In genomic region chr11:27718853-27719574, GRCh38 we compare ENCODE assay signal across 8 cellular contexts. TPM values are rescaled to one million over a fixed set of nuclear protein-coding genes. Genes with fewer than 3 reads are reported as not detected.
DNase-seq lines count a peak whose midpoint lies in the region; ATAC-seq and TF ChIP-seq lines count a peak whose summit lies in the region.

No MANE protein-coding gene starts in this region.

- H3K36me3 ChIP-seq in mucosa of rectum (ENCODE audit: control insufficient read depth in 2 of 2, insufficient read depth in 2 of 2, low read length in 2 of 2), result no peaks in the 10 kb centered on the region
- H3K36me3 ChIP-seq in naive thymus-derived CD4-positive, alpha-beta T cell (ENCODE audit: control insufficient read depth in 2 of 3, insufficient read depth in 3 of 3, low read length in 3 of 3), result no peaks in the 10 kb centered on the region

- H3K9me3 Mint-ChIP-seq in naive thymus-derived CD4-positive, alpha-beta T cell, result peaks cover 0 to 27% (median 16%) of the 10 kb centered on the region in 11 donors

- ATAC-seq in naive thymus-derived CD4-positive, alpha-beta T cell, result no peak

- POLR2A ChIA-PET in naive thymus-derived CD4-positive, alpha-beta T cell (lab: Charles Lee), result no interaction called here

- H3K4me3 ChIP-seq in dorsolateral prefrontal cortex (peak overlapping the region; percentile 20 to 73 (median 57)), mucosa of rectum (ENCODE audit: low read length in 2 of 2) (peak overlapping the region; percentile 4 to 56)
- no peak overlapping the region for H3K4me3 ChIP-seq in naive thymus-derived CD4-positive, alpha-beta T cell (ENCODE audit: low read length)

- CTCF ChIA-PET in naive thymus-derived CD4-positive, alpha-beta T cell (lab: Charles Lee), result no interaction called here

- H3K4me1 Mint-ChIP-seq in naive thymus-derived CD4-positive, alpha-beta T cell, result peaks cover 0 to 16% (median 8%) of the 10 kb centered on the region in 7 donors

- H3K27ac ChIP-seq in dorsolateral prefrontal cortex (peak overlapping the region in 52 of 59 donors; percentile 22 to 94 (median 70)), mucosa of rectum (ENCODE audit: low read depth in 2 of 2, low read length in 2 of 2) (no peak overlapping the region)
- no peak overlapping the region for H3K27ac ChIP-seq in naive thymus-derived CD4-positive, alpha-beta T cell (ENCODE audit: low read depth, low read length)

- peak overlapping the region in 3 of 10 donors; percentile 25 to 54 (median 49) for H3K4me3 Mint-ChIP-seq in naive thymus-derived CD4-positive, alpha-beta T cell

- no peaks in the 10 kb centered on the region for H3K9me3 ChIP-seq in mucosa of rectum (ENCODE audit: control insufficient read depth in 2 of 2, low read length in 2 of 2)
- no peaks in the 10 kb centered on the region for H3K9me3 ChIP-seq in naive thymus-derived CD4-positive, alpha-beta T cell (ENCODE audit: control insufficient read depth in 2 of 3, low read length in 3 of 3)

- DNase-seq in AG08395 (ENCODE audit: low spot score) (peak; percentile 62), NCI-H146 (lab: John Stamatoyannopoulos, UW) (peak; percentile 65), dorsolateral prefrontal cortex (peak in 3 of 10 donors; percentile 9 to 48 (median 47)), epidermal melanocyte (ENCODE audit: insufficient read length, low spot score) (no peak), Kasumi-1 (lab: John Stamatoyannopoulos, UW) (no peak)
- no peak for DNase-seq in naive thymus-derived CD4-positive, alpha-beta T cell
- no peak for DNase-seq in activated T-cell treated with anti-CD3 and anti-CD28 coated beads, Interleukin-2, amount 50 U/mL, for 48 hours

- H3K36me3 Mint-ChIP-seq in naive thymus-derived CD4-positive, alpha-beta T cell, result peaks cover 0 to 10% (median 0%) of the 10 kb centered on the region in 5 donors

- no peak for TF ChIP-seq CTCF in dorsolateral prefrontal cortex (IDR thresholded peaks at IDR 0.05 in 54 of 56, conservative IDR thresholded peaks at IDR 0.05 in 2 of 56; ENCODE audit: low read depth in 1 of 56, partially characterized antibody in 56 of 56)

- H3K4me1 ChIP-seq in mucosa of rectum (ENCODE audit: control insufficient read depth in 2 of 2, insufficient read depth in 2 of 2, low read length in 2 of 2), result peaks cover 8% of the 10 kb centered on the region in 2 donors
- no peaks in the 10 kb centered on the region for H3K4me1 ChIP-seq in naive thymus-derived CD4-positive, alpha-beta T cell (ENCODE audit: control insufficient read depth in 2 of 2, insufficient read depth in 2 of 2, low read length in 2 of 2)

- H3K27ac Mint-ChIP-seq in naive thymus-derived CD4-positive, alpha-beta T cell, result no peak overlapping the region

- no peak overlapping the region for H3K9ac ChIP-seq in mucosa of rectum (ENCODE audit: low read depth in 1 of 2, low read length in 2 of 2)

- H3K27me3 ChIP-seq in dorsolateral prefrontal cortex, result peaks cover 0 to 96% (median 52%) of the 10 kb centered on the region in 45 donors
- H3K27me3 ChIP-seq in mucosa of rectum (ENCODE audit: control insufficient read depth in 2 of 2, insufficient read depth in 2 of 2, low read length in 2 of 2), result peaks cover 32 to 57% of the 10 kb centered on the region in 2 donors
- H3K27me3 ChIP-seq in naive thymus-derived CD4-positive, alpha-beta T cell (ENCODE audit: control insufficient read depth in 2 of 2, insufficient read depth in 2 of 2, low read length in 2 of 2), result peaks cover 0 to 5% of the 10 kb centered on the region in 2 donors

- intact Hi-C loops in dorsolateral prefrontal cortex (cut with DNase I), result no loop called here
- intact Hi-C loops in naive thymus-derived CD4-positive, alpha-beta T cell (cut with micrococcal nuclease), result no loop called here

- peaks cover 61 to 81% (median 74%) of the 10 kb centered on the region in 5 donors for H3K27me3 Mint-ChIP-seq in naive thymus-derived CD4-positive, alpha-beta T cell

RNA-seq across cellular contexts. Expression of gene BDNF, which starts 18.8 kb away (rescaled TPM):
- total RNA-seq in dorsolateral prefrontal cortex, result 10 to 100 TPM in 1 of 120 experiments, 1 to 10 TPM in 112, under 1 TPM in 7; 0.43 to 15.2 (median 2.8) TPM
- not detected for total RNA-seq in naive thymus-derived CD4-positive, alpha-beta T cell
- polyA plus RNA-seq in naive thymus-derived CD4-positive, alpha-beta T cell, result not detected

Comparison
In these comparisons a context has a peak if more than half of its experiments do, and no peak if none do; other contexts are left out.
1. DNase-seq: peak in AG08395 (single experiment) and NCI-H146 (single experiment); none in epidermal melanocyte (single experiment), naive thymus-derived CD4-positive, alpha-beta T cell (0 of 9), Kasumi-1 (0 of 2) and activated T-cell treated with anti-CD3 and anti-CD28 coated beads, Interleukin-2, amount 50 U/mL, for 48 hours (0 of 2).
2. H3K27ac ChIP-seq: peak in dorsolateral prefrontal cortex (52 of 59); none in mucosa of rectum (0 of 2) and naive thymus-derived CD4-positive, alpha-beta T cell (single experiment).